8 cellular contexts compared by ENCODE assay signal in the genomic region with DNA sequence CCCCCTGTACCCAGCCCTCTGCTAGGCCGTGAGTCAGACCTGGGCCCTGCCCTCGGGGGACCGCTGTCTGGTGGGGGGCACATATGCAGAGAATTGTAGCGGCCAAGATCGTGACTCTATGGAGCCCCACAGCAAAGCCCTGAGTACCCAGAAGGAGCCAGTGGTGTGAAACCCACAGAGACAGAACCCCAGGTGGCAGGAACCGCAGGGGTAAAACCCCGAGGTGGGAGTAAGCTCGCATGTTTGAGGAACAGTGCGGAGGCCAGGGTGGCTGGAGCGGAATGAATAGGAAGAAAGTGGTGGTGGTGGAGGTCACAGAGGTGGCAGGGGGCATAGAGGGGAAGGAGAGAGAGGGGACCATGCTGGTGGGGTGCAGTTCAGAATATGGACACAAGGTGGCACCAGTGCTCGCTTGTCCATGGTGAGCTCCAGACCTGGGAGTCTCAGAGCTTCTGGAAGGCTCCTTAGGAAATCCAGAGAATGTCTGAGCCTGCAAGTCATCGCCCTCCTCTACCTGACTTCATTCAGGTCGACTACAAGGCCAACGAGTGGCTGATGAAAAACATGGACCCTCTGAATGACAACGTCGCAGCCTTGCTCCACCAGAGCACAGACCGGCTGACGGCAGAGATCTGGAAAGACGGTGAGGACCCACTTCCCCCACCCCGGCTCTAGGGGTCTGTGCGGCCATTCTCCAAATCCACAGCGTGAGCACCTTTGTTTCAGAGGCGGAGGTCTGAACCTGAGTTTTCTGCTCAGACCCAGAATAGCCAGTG.
DNase-seq lines count a peak whose midpoint lies in the region; ATAC-seq and TF ChIP-seq lines count a peak whose summit lies in the region.

No MANE protein-coding gene starts in this region.

- no peak for ATAC-seq in GM18520 (IDR thresholded peaks at IDR 0.05; ENCODE audit: unreplicated experiment)

- TF ChIP-seq CTCF in RWPE1 (conservative IDR thresholded peaks at IDR 0.05; ENCODE audit: low read depth): peak; percentile 54
- TF ChIP-seq CTCF in choroid plexus epithelial cell (conservative IDR thresholded peaks at IDR 0.05; ENCODE audit: low read depth, low read length): peak; percentile 57
- TF ChIP-seq CTCF in neutrophil (IDR thresholded peaks at IDR 0.05): peak; percentile 24

- POLR2A ChIA-PET in RWPE1 (lab: Yijun Ruan, JAX; ENCODE audit: low non-redundant PET): no interaction called here

- CTCF ChIA-PET in RWPE1 (lab: Yijun Ruan, JAX): interaction anchor here (0.6 kb wide), 6 partner anchors 11 to 100 kb away, joined by 3 to 8 read pairs (median 4); no protein-coding TSS in a partner anchor

- no peaks in the 10 kb centered on the region for H3K36me3 ChIP-seq in neutrophil

- H3K4me3 ChIP-seq in choroid plexus epithelial cell (ENCODE audit: low read depth, low read length) (no peak overlapping the region), neutrophil (ENCODE audit: low read depth in 1 of 2, low read length in 1 of 2) (no peak overlapping the region)

- H3K4me1 ChIP-seq in neutrophil (ENCODE audit: control insufficient read depth in 1 of 2, insufficient read depth in 1 of 2, low read depth in 1 of 2, low read length in 1 of 2): no peaks in the 10 kb centered on the region

- DNase-seq in NCI-H2196 (lab: John Stamatoyannopoulos, UW; ENCODE audit: unreplicated experiment) (peak; percentile 14), NCI-H2196 treated with DMSO at 0.1 percent for 48 hours (lab: John Stamatoyannopoulos, UW; ENCODE audit: unreplicated experiment) (no peak), RWPE1 (ENCODE audit: low spot score) (no peak), choroid plexus epithelial cell (ENCODE audit: low read depth) (peak; percentile 13), SIG-M5 (lab: John Stamatoyannopoulos, UW) (no peak), NCI-H1092 treated with DMSO at 0.1 percent for 48 hours (lab: John Stamatoyannopoulos, UW) (no peak)

- H3K27ac ChIP-seq in RWPE1 (no peak overlapping the region), neutrophil (no peak overlapping the region)

- no peaks in the 10 kb centered on the region for H3K27me3 ChIP-seq in neutrophil

- peaks cover 7% of the 10 kb centered on the region for H3K9me3 ChIP-seq in neutrophil

Comparison
In these comparisons a context has a peak if more than half of its experiments do, and no peak if none do; other contexts are left out.
1. DNase-seq: peak in NCI-H2196 (single experiment) and choroid plexus epithelial cell (single experiment); none in NCI-H2196 treated with DMSO at 0.1 percent for 48 hours (single experiment), RWPE1 (single experiment), SIG-M5 (single experiment) and NCI-H1092 treated with DMSO at 0.1 percent for 48 hours (single experiment).
2. Peak in every context shown above with its lines, with median percentiles within 50 percentile points of each other: CTCF ChIP-seq.